Comparison of ENCODE assay signal across 8 cellular contexts in the genomic region with DNA sequence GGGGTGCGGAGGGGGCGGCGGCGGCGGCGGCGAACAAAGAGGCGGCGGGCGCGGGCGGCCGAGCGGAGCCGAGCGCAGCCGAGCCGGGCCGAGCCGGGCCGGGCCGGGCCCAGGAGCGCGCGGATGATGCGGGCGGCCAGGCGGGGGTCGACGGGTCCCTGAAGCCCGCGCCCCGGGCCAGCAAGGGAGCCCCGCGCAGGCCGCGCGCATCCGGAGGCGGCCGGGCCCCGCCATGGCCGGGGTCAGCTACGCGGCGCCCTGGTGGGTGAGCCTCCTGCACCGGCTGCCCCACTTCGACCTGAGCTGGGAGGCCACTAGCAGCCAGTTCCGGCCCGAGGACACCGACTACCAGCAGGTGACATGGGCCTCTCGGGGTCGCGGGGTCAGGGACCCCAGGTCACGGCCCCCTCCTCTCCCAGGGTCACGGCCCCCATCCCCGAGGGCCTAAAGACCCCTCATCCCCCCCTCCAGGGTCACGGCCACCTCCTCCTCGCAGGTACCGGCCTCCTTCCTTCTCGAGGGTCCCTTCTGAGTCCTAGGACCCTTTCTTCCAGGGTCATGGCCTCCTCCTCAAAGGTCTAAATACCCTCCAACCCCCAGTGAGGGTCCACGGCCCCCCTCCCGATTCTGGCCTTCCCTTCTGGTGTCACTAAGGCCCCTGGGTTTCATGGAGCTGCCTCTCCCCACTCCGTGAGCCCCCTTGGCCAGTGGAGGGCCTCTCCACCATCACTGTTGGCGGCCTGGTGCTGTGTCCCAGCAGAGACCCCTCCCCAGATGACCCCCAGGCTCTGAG. TPM values are rescaled to one million over a fixed set of nuclear protein-coding genes. Genes with fewer than 3 reads are reported as not detected.
DNase-seq lines count a peak whose midpoint lies in the region; ATAC-seq and TF ChIP-seq lines count a peak whose summit lies in the region.

TSS of gene TTYH3 (plus strand) at position 63 of the 793 bp plus-strand sequence. CDS start at position 233, 170 bp downstream.

- ATAC-seq in GM19043 (IDR thresholded peaks at IDR 0.05; ENCODE audit: low read depth, unreplicated experiment) (peak; percentile 28), HG03280 (IDR thresholded peaks at IDR 0.05; ENCODE audit: unreplicated experiment) (peak; percentile 23)
- ATAC-seq in activated CD8-positive, alpha-beta T cell treated with anti-CD3 and anti-CD28 coated beads, Interleukin-2, amount 10 ng/mL, durations not matched to agents 7 days and 5 days = peak; percentile 63

- BruUV-seq in A673 (replicated peaks; lab: Mats Ljungman, UMichigan) = TSS peak; percentile 52

- H3K4me1 Mint-ChIP-seq in activated CD8-positive, alpha-beta T cell treated with anti-CD3 and anti-CD28 coated beads, Interleukin-2, amount 10 ng/mL, durations not matched to agents 7 days and 5 days (ENCODE audit: low read depth) = peaks cover 20% of the 10 kb centered on the region

- TF ChIP-seq CTCF in A673 (conservative IDR thresholded peaks at IDR 0.05; ENCODE audit: low read depth, low read length) = no peak

- H3K27ac ChIP-seq in A673 (ENCODE audit: low read depth, low read length, poor library complexity, severe bottlenecking) = peak within 1 kb of the TSS; percentile 98

- H3K4me3 ChIP-seq in A673 (ENCODE audit: low read depth, low read length, poor library complexity, severe bottlenecking) = peak within 1 kb of the TSS; percentile 98

- CTCF ChIA-PET in A673 (lab: Charles Lee) = no interaction called here
- CTCF ChIA-PET in activated CD8-positive, alpha-beta T cell treated with anti-CD3 and anti-CD28 coated beads, Interleukin-2, amount 10 ng/mL, durations not matched to agents 7 days and 5 days (lab: Charles Lee) = interaction anchor here (0.9 to 2.2 kb wide), 6 partner anchors 11 to 162 kb away, joined by 3 to 13 read pairs (median 4); partner anchors contain the start of gene BRAT1

- no peaks in the 10 kb centered on the region for H3K27me3 ChIP-seq in A673 (replicated peaks; ENCODE audit: insufficient read depth, low read depth, low read length, poor library complexity)

- H3K36me3 Mint-ChIP-seq in activated CD8-positive, alpha-beta T cell treated with anti-CD3 and anti-CD28 coated beads, Interleukin-2, amount 10 ng/mL, durations not matched to agents 7 days and 5 days (ENCODE audit: low read depth) = no peaks in the 10 kb centered on the region

- H3K9me3 ChIP-seq in A673 (ENCODE audit: low read depth, low read length, poor library complexity, severe bottlenecking) = no peaks in the 10 kb centered on the region

- peak within 1 kb of the TSS; percentile 87 for H3K27ac Mint-ChIP-seq in activated CD8-positive, alpha-beta T cell treated with anti-CD3 and anti-CD28 coated beads, Interleukin-2, amount 10 ng/mL, durations not matched to agents 7 days and 5 days

- POLR2A ChIA-PET in A673 (lab: Charles Lee; ENCODE audit: low non-redundant PET) = interaction anchor here (0.5 kb wide), 1 partner anchor 79 kb away, joined by 3 read pairs; no protein-coding TSS in a partner anchor
- POLR2A ChIA-PET in activated CD8-positive, alpha-beta T cell treated with anti-CD3 and anti-CD28 coated beads, Interleukin-2, amount 10 ng/mL, durations not matched to agents 7 days and 5 days (lab: Charles Lee) = interaction anchor here (1.0 to 2.1 kb wide), 3 partner anchors 12 to 18 kb away, joined by 4 to 12 read pairs (median 4); no protein-coding TSS in a partner anchor

- H3K9me3 Mint-ChIP-seq in activated CD8-positive, alpha-beta T cell treated with anti-CD3 and anti-CD28 coated beads, Interleukin-2, amount 10 ng/mL, durations not matched to agents 7 days and 5 days (ENCODE audit: insufficient read depth) = no peaks in the 10 kb centered on the region

- intact Hi-C loops in A673 (cut with micrococcal nuclease; ENCODE audit: unreplicated experiment) = loop anchor here (5.0 kb wide), 1 partner anchor 75 kb away; the partner anchor contains the start of genes BRAT1 and IQCE
- intact Hi-C loops in cardiac septum (cut with DNase I) = no loop called here

- H3K36me3 ChIP-seq in A673 (ENCODE audit: insufficient read depth, low read length, poor library complexity, severe bottlenecking) = peaks cover 16% of the 10 kb centered on the region

- DNase-seq in A673 (ENCODE audit: low spot score) (no peak), cardiac septum (ENCODE audit: low spot score) (no peak), renal cortical epithelial cell (ENCODE audit: low read depth) (no peak), KG1 (lab: John Stamatoyannopoulos, UW) (no peak), cortex of kidney (lab: John Stamatoyannopoulos, UW) (no peak)
- DNase-seq in activated CD8-positive, alpha-beta T cell treated with anti-CD3 and anti-CD28 coated beads, Interleukin-2, amount 10 ng/mL, durations not matched to agents 7 days and 5 days = no peak

- H3K4me1 ChIP-seq in A673 (ENCODE audit: insufficient read depth, low read length, poor library complexity, severe bottlenecking) = peaks cover 15% of the 10 kb centered on the region

- peak within 1 kb of the TSS; percentile 86 for H3K4me3 Mint-ChIP-seq in activated CD8-positive, alpha-beta T cell treated with anti-CD3 and anti-CD28 coated beads, Interleukin-2, amount 10 ng/mL, durations not matched to agents 7 days and 5 days

- no peaks in the 10 kb centered on the region for H3K27me3 Mint-ChIP-seq in activated CD8-positive, alpha-beta T cell treated with anti-CD3 and anti-CD28 coated beads, Interleukin-2, amount 10 ng/mL, durations not matched to agents 7 days and 5 days (ENCODE audit: low read depth)

RNA-seq across cellular contexts. Expression of gene TTYH3, which starts in this region (rescaled TPM):
- 248 and 256 TPM in 2 replicates for total RNA-seq in A673 (2021)
- 10 to 100 TPM; 37.0 to 37.7 TPM for total RNA-seq in activated CD8-positive, alpha-beta T cell treated with anti-CD3 and anti-CD28 coated beads, Interleukin-2, amount 10 ng/mL, durations not matched to agents 7 days and 5 days
- total RNA-seq in cardiac septum = 17.1 TPM
- total RNA-seq in renal cortical epithelial cell = 52.4 and 163 TPM in 2 replicates
